In genomic region chr15:61682891-61683500, GRCh38 we compare ENCODE assay signal across 21 cellular contexts.
DNase-seq lines count a peak whose midpoint lies in the region; ATAC-seq, FAIRE-seq and TF ChIP-seq lines count a peak whose summit lies in the region.
"Had no signal": no experiment of that assay in that cellular context is flagged by ENCODE, and none has a peak within 500 bp of the region (broad histone marks: within the 10 kb centered on the region; RNA-seq: fewer than 3 reads in every experiment).

No MANE protein-coding gene starts in this region.

- POLR2A ChIA-PET in HepG2 (lab: Yijun Ruan, JAX) = no interaction called here

- no peak for TF ChIP-seq CTCF in right lobe of liver (IDR thresholded peaks at IDR 0.05)
- no peak for TF ChIP-seq CTCF in HepG2 (CRISPR knock-in tag; IDR thresholded peaks at IDR 0.05)
- TF ChIP-seq CTCF in VCaP (conservative IDR thresholded peaks at IDR 0.05) = no peak
- no peak for TF ChIP-seq CTCF in lung (IDR thresholded peaks at IDR 0.05; ENCODE audit: control extremely low read depth, extremely low read depth)

- TF ChIP-seq EP300 in HepG2 (IDR thresholded peaks at IDR 0.05; ENCODE audit: low read depth in 2 of 2, low read length in 2 of 2) (no peak), HepG2 (CRISPR knock-in tag; IDR thresholded peaks at IDR 0.05; ENCODE audit: borderline replicate concordance) (no peak)

- no peaks in the 10 kb centered on the region for H3K36me3 ChIP-seq in right lobe of liver
- H3K36me3 ChIP-seq in HepG2 (replicated peaks in 1 of 2; ENCODE audit: control insufficient read depth in 1 of 2, insufficient read depth in 2 of 2, low read length in 2 of 2) = no peaks in the 10 kb centered on the region
- H3K36me3 ChIP-seq in lung (ENCODE audit: control insufficient read depth in 2 of 2, insufficient read depth in 2 of 2, low read length in 2 of 2) = no peaks in the 10 kb centered on the region

- DNase-seq in right lobe of liver (peak in 1 of 3 donors; percentile 29), HepG2 (ENCODE audit: low spot score) (no peak), lung (ENCODE audit: low spot score) (peak; percentile 33), NCI-H82 treated with DMSO at 0.1 percent for 48 hours (lab: John Stamatoyannopoulos, UW; ENCODE audit: unreplicated experiment) (no peak), GM12892 (ENCODE audit: insufficient read length) (no peak)
- DNase-seq in activated CD4-positive, alpha-beta T cell treated with anti-CD3 and anti-CD28 coated beads for 1 hour = no peak
- DNase-seq: DMS79; KG1; NCI-H1092 treated with DMSO at 0.1 percent for 48 hours; NCI-H1436 treated with DMSO at 0.1 percent for 48 hours; NCI-H1930; NCI-H446; NCI-H69; NK-92 treated with Interleukin-12 subunit alpha and Interleukin-12 subunit beta, amount 100 ng/mL, for 24 hours; SIG-M5; SK-N-SH had no signal

- no peak overlapping the region for H3K27ac ChIP-seq in right lobe of liver
- no peak overlapping the region for H3K27ac ChIP-seq in HepG2 (ENCODE audit: extremely low read length, insufficient read depth, low read length)
- H3K27ac ChIP-seq in VCaP = peak overlapping the region; percentile 92
- no peak overlapping the region for H3K27ac ChIP-seq in lung (ENCODE audit: low read depth in 1 of 2, low read length in 1 of 2)

- FAIRE-seq in HepG2 (lab: Jason Lieb, UNC) (no peak), GM12892 (lab: Jason Lieb, UNC) (no peak)
- FAIRE-seq: A204.1, D721Med, H54 had no signal

- H2AFZ ChIP-seq in HepG2 (ENCODE audit: low read length) = no peak overlapping the region

- no peak overlapping the region for H3K9ac ChIP-seq in HepG2 (ENCODE audit: insufficient read depth, low read depth, low read length)
- H3K9ac ChIP-seq: SK-N-SH had no signal

- H3K4me2 ChIP-seq in HepG2 (ENCODE audit: low read depth, low read length) = no peak overlapping the region
- H3K4me2 ChIP-seq: SK-N-SH had no signal

- H3K4me3 ChIP-seq in right lobe of liver (no peak overlapping the region), HepG2 (replicated peaks in 1 of 3; ENCODE audit: insufficient read depth in 1 of 3, low read depth in 2 of 3, low read length in 3 of 3) (no peak overlapping the region), lung (no peak overlapping the region)

- BruUV-seq in HepG2 (replicated peaks; lab: Mats Ljungman, UMichigan) = no TSS peak

- H3K27me3 ChIP-seq in right lobe of liver (no peaks in the 10 kb centered on the region), HepG2 (ENCODE audit: control insufficient read depth in 1 of 2, insufficient read depth in 2 of 2, low read length in 2 of 2) (no peaks in the 10 kb centered on the region; a peak in 2 of 5 replicates), lung (ENCODE audit: control insufficient read depth, insufficient read depth) (no peaks in the 10 kb centered on the region)

- in situ Hi-C loops in HepG2 (cut with HindIII; ENCODE audit: extremely low pct_ligation_motif_present, low pct_unique_long_range_greater_than_20kb) = no loop called here

- CTCF ChIA-PET in HepG2 (lab: Yijun Ruan, JAX; ENCODE audit: low intra/inter-chr PET ratio, low total read pairs) = no interaction called here

- peak in 3 of 4 donors; percentile 54 to 63 (median 61) for ATAC-seq in right lobe of liver
- no peak for ATAC-seq in HepG2
- peak; percentile 41 for ATAC-seq in lung (ENCODE audit: insufficient read depth, low FRiP score)
- ATAC-seq: Panc1 had no signal

- TF ChIP-seq RAD21 in HepG2 (CRISPR knock-in tag; IDR thresholded peaks at IDR 0.05) = no peak

- H3K4me1 ChIP-seq in right lobe of liver (peaks cover 0 to 28% (median 0%) of the 10 kb centered on the region in 4 donors), HepG2 (ENCODE audit: insufficient read depth, low read length) (no peaks in the 10 kb centered on the region), lung (ENCODE audit: control insufficient read depth in 2 of 2, insufficient read depth in 2 of 2, low read length in 2 of 2) (no peaks in the 10 kb centered on the region)

- TF ChIP-seq POLR2A in right lobe of liver (IDR thresholded peaks at IDR 0.05) (no peak), HepG2 (IDR thresholded peaks at IDR 0.05; ENCODE audit: insufficient read depth in 1 of 2, low read depth in 2 of 2, low read length in 2 of 2) (no peak), GM12892 (IDR thresholded peaks at IDR 0.05; ENCODE audit: low read depth, low read length) (no peak)

- H3K9me3 ChIP-seq in right lobe of liver (no peaks in the 10 kb centered on the region), HepG2 (ENCODE audit: low read length) (no peaks in the 10 kb centered on the region), lung (ENCODE audit: control insufficient read depth in 2 of 2, insufficient read depth in 1 of 2, low read length in 1 of 2) (peaks cover 0 to 5% of the 10 kb centered on the region in 2 donors)
- H3K9me3 ChIP-seq: SK-N-SH had no signal

- no peaks in the 10 kb centered on the region for H4K20me1 ChIP-seq in HepG2 (ENCODE audit: insufficient read depth, low read length)

- 49% methylated on average over 2 of the region's 2 CpGs for WGBS in right lobe of liver (ENCODE audit: insufficient coverage, low coverage, low lambda C conversion rate, missing lambda C conversion rate)
- 6% methylated on average over 2 of the region's 2 CpGs for WGBS in HepG2 (ENCODE audit: low lambda C conversion rate)
- 60 to 66% methylated on average over 2 of the region's 2 CpGs for WGBS in lung, 2 donors

- intact Hi-C loops in right lobe of liver (cut with DNase I) = no loop called here
- intact Hi-C loops in HepG2 (cut with micrococcal nuclease; ENCODE audit: unreplicated experiment) = no loop called here

- H3K79me2 ChIP-seq in HepG2 (ENCODE audit: insufficient read depth, low read length) = no peaks in the 10 kb centered on the region

TF ChIP-seq in HepG2, 621 proteins besides CTCF, POLR2A, EP300 and RAD21:
- TF ChIP-seq ZNF230 (CRISPR knock-in tag; IDR thresholded peaks at IDR 0.05) = no peak
- TF ChIP-seq MIER3 (CRISPR knock-in tag; IDR thresholded peaks at IDR 0.05; ENCODE audit: borderline replicate concordance) = no peak
- TF ChIP-seq ZFX (CRISPR knock-in tag; IDR thresholded peaks at IDR 0.05; ENCODE audit: low read depth) = no peak
TF ChIP-seq in HepG2: peak in this region for 0.
